Comparison of ENCODE assay signal across 2 cellular contexts in the genomic region with DNA sequence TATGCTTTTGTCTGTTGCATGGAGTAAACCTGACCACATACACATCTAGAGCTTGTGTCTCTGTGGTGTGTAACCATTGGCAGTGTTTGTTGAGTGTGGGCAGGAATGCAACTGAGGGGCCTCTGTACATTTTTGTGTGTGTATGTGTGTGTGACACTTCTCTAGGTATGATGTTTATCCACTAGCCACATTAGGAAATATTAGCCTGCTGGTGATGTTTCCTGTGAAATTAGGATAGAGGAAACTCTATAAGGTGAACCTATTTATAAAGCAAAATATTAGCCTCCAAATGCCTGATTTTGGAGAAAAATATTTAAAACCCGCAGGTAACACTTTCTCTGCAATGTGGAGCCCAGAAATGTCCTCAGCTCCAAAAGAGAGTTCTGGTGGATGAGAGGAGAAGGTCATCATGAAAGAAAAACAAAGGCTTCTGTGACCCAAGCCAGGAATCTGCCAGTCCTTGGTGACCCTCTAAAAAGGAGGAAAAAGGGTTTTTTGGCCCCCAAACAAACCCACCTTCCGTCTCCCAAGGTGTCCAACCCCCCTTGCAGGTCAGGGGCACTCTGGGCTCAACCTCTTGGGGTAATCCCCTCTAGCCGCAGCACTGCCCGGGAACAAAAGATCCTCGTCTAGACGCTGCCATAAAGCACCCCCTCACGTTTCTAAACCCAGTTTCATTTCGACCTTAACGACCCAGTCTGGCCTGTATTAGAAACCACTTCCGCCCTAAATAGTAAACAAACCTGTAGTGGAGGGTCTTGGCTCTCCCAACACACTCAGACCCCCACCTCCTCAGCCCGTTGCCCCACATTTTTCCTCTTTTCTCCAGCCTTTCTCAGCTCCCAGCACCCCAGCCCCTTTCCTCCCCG.
TF ChIP-seq lines count a peak whose summit lies in the region.

No MANE protein-coding gene starts in this region.

TF ChIP-seq in H1, 55 proteins besides CTCF, POLR2A, EP300 and RAD21:
- TF ChIP-seq SUZ12 (IDR thresholded peaks at IDR 0.05; ENCODE audit: low read length), result peak; percentile 38; the same call in 1 of the 2 replicates
- no peak for TF ChIP-seq RXRA (IDR thresholded peaks at IDR 0.05; ENCODE audit: insufficient read depth, low read depth, low read length)
- no peak for TF ChIP-seq TBP (IDR thresholded peaks at IDR 0.05; ENCODE audit: low read depth, low read length)
- peak; percentile 25 for TF ChIP-seq EZH2 (IDR thresholded peaks at IDR 0.05; ENCODE audit: low read depth, low read length, severe bottlenecking)

TF ChIP-seq in SK-N-SH treated with all-trans-retinoic acid at 6 μM for 48 hours, 23 proteins besides CTCF, POLR2A, EP300 and RAD21:
- no peak for TF ChIP-seq ARNTL (CRISPR knock-in tag; IDR thresholded peaks at IDR 0.05; ENCODE audit: borderline replicate concordance, low read depth)
- no peak for TF ChIP-seq ZNF565 (CRISPR knock-in tag; conservative IDR thresholded peaks at IDR 0.05; ENCODE audit: low read depth)
- TF ChIP-seq, protein P1, sequence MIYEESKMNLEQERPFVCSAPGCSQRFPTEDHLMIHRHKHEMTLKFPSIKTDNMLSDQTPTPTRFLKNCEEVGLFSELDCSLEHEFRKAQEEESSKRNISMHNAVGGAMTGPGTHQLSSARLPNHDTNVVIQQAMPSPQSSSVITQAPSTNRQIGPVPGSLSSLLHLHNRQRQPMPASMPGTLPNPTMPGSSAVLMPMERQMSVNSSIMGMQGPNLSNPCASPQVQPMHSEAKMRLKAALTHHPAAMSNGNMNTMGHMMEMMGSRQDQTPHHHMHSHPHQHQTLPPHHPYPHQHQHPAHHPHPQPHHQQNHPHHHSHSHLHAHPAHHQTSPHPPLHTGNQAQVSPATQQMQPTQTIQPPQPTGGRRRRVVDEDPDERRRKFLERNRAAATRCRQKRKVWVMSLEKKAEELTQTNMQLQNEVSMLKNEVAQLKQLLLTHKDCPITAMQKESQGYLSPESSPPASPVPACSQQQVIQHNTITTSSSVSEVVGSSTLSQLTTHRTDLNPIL (CRISPR knock-in tag; IDR thresholded peaks at IDR 0.05; ENCODE audit: low read depth), result no peak
- TF ChIP-seq TCF4 (CRISPR knock-in tag; IDR thresholded peaks at IDR 0.05; ENCODE audit: borderline replicate concordance), result no peak
- TF ChIP-seq ZC3H10 (CRISPR knock-in tag; IDR thresholded peaks at IDR 0.05), result no peak
- TF ChIP-seq, protein P2, sequence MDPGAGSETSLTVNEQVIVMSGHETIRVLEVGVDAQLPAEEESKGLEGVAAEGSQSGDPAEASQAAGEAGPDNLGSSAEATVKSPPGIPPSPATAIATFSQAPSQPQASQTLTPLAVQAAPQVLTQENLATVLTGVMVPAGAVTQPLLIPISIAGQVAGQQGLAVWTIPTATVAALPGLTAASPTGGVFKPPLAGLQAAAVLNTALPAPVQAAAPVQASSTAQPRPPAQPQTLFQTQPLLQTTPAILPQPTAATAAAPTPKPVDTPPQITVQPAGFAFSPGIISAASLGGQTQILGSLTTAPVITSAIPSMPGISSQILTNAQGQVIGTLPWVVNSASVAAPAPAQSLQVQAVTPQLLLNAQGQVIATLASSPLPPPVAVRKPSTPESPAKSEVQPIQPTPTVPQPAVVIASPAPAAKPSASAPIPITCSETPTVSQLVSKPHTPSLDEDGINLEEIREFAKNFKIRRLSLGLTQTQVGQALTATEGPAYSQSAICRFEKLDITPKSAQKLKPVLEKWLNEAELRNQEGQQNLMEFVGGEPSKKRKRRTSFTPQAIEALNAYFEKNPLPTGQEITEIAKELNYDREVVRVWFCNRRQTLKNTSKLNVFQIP (CRISPR knock-in tag; IDR thresholded peaks at IDR 0.05; ENCODE audit: borderline replicate concordance, low read depth), result no peak
- no peak for TF ChIP-seq ESRRG (CRISPR knock-in tag; IDR thresholded peaks at IDR 0.05)
- no peak for TF ChIP-seq TOX (CRISPR knock-in tag; IDR thresholded peaks at IDR 0.05; ENCODE audit: borderline replicate concordance)
- TF ChIP-seq GLIS3 (CRISPR knock-in tag; IDR thresholded peaks at IDR 0.05), result no peak
- no peak for TF ChIP-seq ZNF8 (CRISPR knock-in tag; IDR thresholded peaks at IDR 0.05)
- TF ChIP-seq ZNF70 (CRISPR knock-in tag; IDR thresholded peaks at IDR 0.05), result no peak
- TF ChIP-seq, protein P3, sequence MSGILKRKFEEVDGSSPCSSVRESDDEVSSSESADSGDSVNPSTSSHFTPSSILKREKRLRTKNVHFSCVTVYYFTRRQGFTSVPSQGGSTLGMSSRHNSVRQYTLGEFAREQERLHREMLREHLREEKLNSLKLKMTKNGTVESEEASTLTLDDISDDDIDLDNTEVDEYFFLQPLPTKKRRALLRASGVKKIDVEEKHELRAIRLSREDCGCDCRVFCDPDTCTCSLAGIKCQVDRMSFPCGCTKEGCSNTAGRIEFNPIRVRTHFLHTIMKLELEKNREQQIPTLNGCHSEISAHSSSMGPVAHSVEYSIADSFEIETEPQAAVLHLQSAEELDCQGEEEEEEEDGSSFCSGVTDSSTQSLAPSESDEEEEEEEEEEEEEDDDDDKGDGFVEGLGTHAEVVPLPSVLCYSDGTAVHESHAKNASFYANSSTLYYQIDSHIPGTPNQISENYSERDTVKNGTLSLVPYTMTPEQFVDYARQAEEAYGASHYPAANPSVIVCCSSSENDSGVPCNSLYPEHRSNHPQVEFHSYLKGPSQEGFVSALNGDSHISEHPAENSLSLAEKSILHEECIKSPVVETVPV (CRISPR knock-in tag; IDR thresholded peaks at IDR 0.05), result no peak
- no peak for TF ChIP-seq ZFP30 (CRISPR knock-in tag; IDR thresholded peaks at IDR 0.05)
- TF ChIP-seq, protein P4, sequence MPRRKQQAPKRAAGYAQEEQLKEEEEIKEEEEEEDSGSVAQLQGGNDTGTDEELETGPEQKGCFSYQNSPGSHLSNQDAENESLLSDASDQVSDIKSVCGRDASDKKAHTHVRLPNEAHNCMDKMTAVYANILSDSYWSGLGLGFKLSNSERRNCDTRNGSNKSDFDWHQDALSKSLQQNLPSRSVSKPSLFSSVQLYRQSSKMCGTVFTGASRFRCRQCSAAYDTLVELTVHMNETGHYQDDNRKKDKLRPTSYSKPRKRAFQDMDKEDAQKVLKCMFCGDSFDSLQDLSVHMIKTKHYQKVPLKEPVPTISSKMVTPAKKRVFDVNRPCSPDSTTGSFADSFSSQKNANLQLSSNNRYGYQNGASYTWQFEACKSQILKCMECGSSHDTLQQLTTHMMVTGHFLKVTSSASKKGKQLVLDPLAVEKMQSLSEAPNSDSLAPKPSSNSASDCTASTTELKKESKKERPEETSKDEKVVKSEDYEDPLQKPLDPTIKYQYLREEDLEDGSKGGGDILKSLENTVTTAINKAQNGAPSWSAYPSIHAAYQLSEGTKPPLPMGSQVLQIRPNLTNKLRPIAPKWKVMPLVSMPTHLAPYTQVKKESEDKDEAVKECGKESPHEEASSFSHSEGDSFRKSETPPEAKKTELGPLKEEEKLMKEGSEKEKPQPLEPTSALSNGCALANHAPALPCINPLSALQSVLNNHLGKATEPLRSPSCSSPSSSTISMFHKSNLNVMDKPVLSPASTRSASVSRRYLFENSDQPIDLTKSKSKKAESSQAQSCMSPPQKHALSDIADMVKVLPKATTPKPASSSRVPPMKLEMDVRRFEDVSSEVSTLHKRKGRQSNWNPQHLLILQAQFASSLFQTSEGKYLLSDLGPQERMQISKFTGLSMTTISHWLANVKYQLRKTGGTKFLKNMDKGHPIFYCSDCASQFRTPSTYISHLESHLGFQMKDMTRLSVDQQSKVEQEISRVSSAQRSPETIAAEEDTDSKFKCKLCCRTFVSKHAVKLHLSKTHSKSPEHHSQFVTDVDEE (CRISPR knock-in tag; IDR thresholded peaks at IDR 0.05), result no peak
- no peak for TF ChIP-seq ISL1 (CRISPR knock-in tag; IDR thresholded peaks at IDR 0.05)
- no peak for TF ChIP-seq PPARA (CRISPR knock-in tag; IDR thresholded peaks at IDR 0.05; ENCODE audit: borderline replicate concordance)
- no peak for TF ChIP-seq BACH2 (CRISPR knock-in tag; IDR thresholded peaks at IDR 0.05; ENCODE audit: borderline replicate concordance)
TF ChIP-seq in SK-N-SH treated with all-trans-retinoic acid at 6 μM for 48 hours: peak in this region for 0.
